20 cellular contexts compared by ENCODE assay signal in the genomic region with DNA sequence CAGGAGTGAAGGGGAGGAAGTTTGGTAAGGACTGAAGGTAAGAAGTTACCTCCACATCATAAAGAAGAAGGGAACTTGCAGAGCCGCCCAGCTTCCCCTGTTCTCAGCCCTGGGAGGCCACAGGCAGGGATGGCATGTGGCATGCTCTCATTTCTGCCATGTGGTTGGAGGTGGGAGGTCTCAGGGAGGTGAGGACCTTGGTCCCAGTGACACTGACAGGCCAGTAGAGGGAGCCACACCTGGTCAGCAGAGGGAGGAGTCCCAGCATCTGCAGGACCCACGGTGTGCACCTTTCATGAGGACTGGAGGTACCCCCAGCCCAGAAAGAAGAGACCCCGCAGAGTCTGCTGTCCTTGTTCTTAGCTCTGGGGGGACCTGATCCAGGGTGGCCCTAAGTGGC. TPM values are rescaled to one million over a fixed set of nuclear protein-coding genes. Genes with fewer than 3 reads are reported as not detected.
DNase-seq lines count a peak whose midpoint lies in the region; ATAC-seq and TF ChIP-seq lines count a peak whose summit lies in the region.
"Not testable (repeated sequence)": the region's sequence is repeated elsewhere in the genome, so short reads cannot be mapped to it uniquely, and the experiment has no call there.
"Had no signal": no experiment of that assay in that cellular context is flagged by ENCODE, and none has a peak within 500 bp of the region (broad histone marks: within the 10 kb centered on the region; RNA-seq: fewer than 3 reads in every experiment).

No MANE protein-coding gene starts in this region.

- H3K27me3 Mint-ChIP-seq in WTC11 (ENCODE audit: low read depth): peaks cover 23% of the 10 kb centered on the region

- H3K4me3 ChIP-seq in upper lobe of right lung: not testable (repeated sequence)

- not testable (repeated sequence) for DNase-seq in WTC11 (ENCODE audit: low spot score); foreskin keratinocyte; upper lobe of right lung

- not testable (repeated sequence) for H3K4me1 Mint-ChIP-seq in WTC11

- H3K9me3 Mint-ChIP-seq in WTC11: not testable (repeated sequence)

- not testable (repeated sequence) for H3K27ac Mint-ChIP-seq in WTC11

- not testable (repeated sequence) for H3K27ac ChIP-seq in foreskin keratinocyte, upper lobe of right lung

- ATAC-seq in GM18520 (IDR thresholded peaks at IDR 0.05; ENCODE audit: unreplicated experiment) (peak; percentile 68), GM19372 (IDR thresholded peaks at IDR 0.05; ENCODE audit: low read depth, unreplicated experiment) (peak; percentile 90), GM21619 (IDR thresholded peaks at IDR 0.05; ENCODE audit: unreplicated experiment) (peak; percentile 51), HG02852 (IDR thresholded peaks at IDR 0.05; ENCODE audit: unreplicated experiment) (peak; percentile 92), HG03280 (IDR thresholded peaks at IDR 0.05; ENCODE audit: unreplicated experiment) (peak; percentile 77), WTC11 (peak; percentile 98), foreskin keratinocyte (peak; percentile 11), upper lobe of right lung (peak; percentile 47)

- H3K4me1 ChIP-seq in foreskin keratinocyte, upper lobe of right lung: not testable (repeated sequence)

- H3K27me3 ChIP-seq in foreskin keratinocyte, upper lobe of right lung: not testable (repeated sequence)

- H3K36me3 ChIP-seq in upper lobe of right lung: not testable (repeated sequence)

- not testable (repeated sequence) for H3K36me3 Mint-ChIP-seq in WTC11

- H3K4me3 Mint-ChIP-seq in WTC11: not testable (repeated sequence)

- intact Hi-C loops in upper lobe of right lung (cut with DNase I): not testable (repeated sequence)

- POLR2A ChIA-PET in WTC11 (lab: Charles Lee): not testable (repeated sequence)

- not testable (repeated sequence) for H3K9me3 ChIP-seq in upper lobe of right lung

- CTCF ChIA-PET in WTC11 (lab: Charles Lee): not testable (repeated sequence)

- TF ChIP-seq CTCF in WTC11 (IDR thresholded peaks at IDR 0.05); foreskin keratinocyte (conservative IDR thresholded peaks at IDR 0.05); upper lobe of right lung (IDR thresholded peaks at IDR 0.05): not testable (repeated sequence)

RNA-seq across cellular contexts. Expression of a gene that starts 17.6 kb away (rescaled TPM):
- total RNA-seq in WTC11 (2021) (0.80 to 1.8 TPM (median 1.1 TPM) in 3 replicates), foreskin keratinocyte (not detected in 2 replicates), upper lobe of right lung (not detected)
- polyA plus RNA-seq in foreskin keratinocyte: not detected in 2 replicates
- total RNA-seq: activated CD4-positive, alpha-beta memory T cell treated with anti-CD3 and anti-CD28 coated beads for 36 hours; CD4-positive, CD25-positive, alpha-beta regulatory T cell; frontal cortex; lower leg skin; spleen; stomach; tibial nerve had no signal
- polyA plus RNA-seq: adipose tissue; CD4-positive, CD25-positive, alpha-beta regulatory T cell; esophagus; ovary; spleen; stomach had no signal

RNA-seq across cellular contexts. Expression of a gene that starts 28.1 kb away (rescaled TPM):
- total RNA-seq in WTC11 (2021) (not detected in 3 replicates), foreskin keratinocyte (not detected in 2 replicates), upper lobe of right lung (not detected)
- polyA plus RNA-seq in foreskin keratinocyte: not detected in 2 replicates
- total RNA-seq: CD4-positive, CD25-positive, alpha-beta regulatory T cell; frontal cortex; HFFc6; HT-29; lower leg skin; ovary; spleen; stomach; tibial nerve had no signal
- polyA plus RNA-seq: adipose tissue; CD4-positive, CD25-positive, alpha-beta regulatory T cell; esophagus; ovary; stomach had no signal

RNA-seq across cellular contexts. Expression of a gene that starts 33.4 kb away (rescaled TPM):
- total RNA-seq in WTC11 (2021) (12.3 to 13.8 TPM (median 13.7 TPM) in 3 replicates), foreskin keratinocyte (not detected in 2 replicates), upper lobe of right lung (not detected)
- polyA plus RNA-seq in foreskin keratinocyte: not detected in 2 replicates
- total RNA-seq: activated CD4-positive, alpha-beta memory T cell treated with anti-CD3 and anti-CD28 coated beads for 36 hours; CD4-positive, CD25-positive, alpha-beta regulatory T cell; frontal cortex; HFFc6; HT-29; lower leg skin; spleen; stomach; tibial nerve had no signal
- polyA plus RNA-seq: adipose tissue; CD4-positive, CD25-positive, alpha-beta regulatory T cell; esophagus; ovary; spleen; stomach had no signal

RNA-seq across cellular contexts. Expression of a gene that starts 43.3 kb away (rescaled TPM):
- total RNA-seq in WTC11 (2021) (8.6 to 9.1 TPM (median 8.8 TPM) in 3 replicates), foreskin keratinocyte (0.03 and 0.04 TPM in 2 replicates), upper lobe of right lung (not detected)
- polyA plus RNA-seq in foreskin keratinocyte: 0.02 TPM in 1 of 2 replicates, not detected in the other
- total RNA-seq: activated CD4-positive, alpha-beta memory T cell treated with anti-CD3 and anti-CD28 coated beads for 36 hours; CD4-positive, CD25-positive, alpha-beta regulatory T cell; HFFc6; HT-29 had no signal
- polyA plus RNA-seq: CD4-positive, CD25-positive, alpha-beta regulatory T cell had no signal

RNA-seq across cellular contexts. Expression of a gene that starts 52.5 kb away (rescaled TPM):
- total RNA-seq in WTC11 (2021): 0.33 to 1.8 TPM (median 1.5 TPM) in 3 replicates
- total RNA-seq in foreskin keratinocyte: not detected in 2 replicates
- not detected in 2 replicates for polyA plus RNA-seq in foreskin keratinocyte
- not detected for total RNA-seq in upper lobe of right lung
- total RNA-seq: activated CD4-positive, alpha-beta memory T cell treated with anti-CD3 and anti-CD28 coated beads for 36 hours; CD4-positive, CD25-positive, alpha-beta regulatory T cell; frontal cortex; lower leg skin; ovary; spleen; stomach; tibial nerve had no signal
- polyA plus RNA-seq: adipose tissue; CD4-positive, CD25-positive, alpha-beta regulatory T cell; esophagus; ovary; stomach had no signal

Comparison
In these comparisons a context has a peak if more than half of its experiments do, and no peak if none do; other contexts are left out.
1. ATAC-seq: peak in every context shown above with its lines; median percentile 98 in WTC11; 92 in HG02852; 90 in GM19372; 77 in HG03280; 68 in GM18520; 51 in GM21619; 47 in upper lobe of right lung; 11 in foreskin keratinocyte.
2. RNA of a gene that starts 33.4 kb away (total RNA-seq): 12.3 to 13.8 TPM in WTC11; not detected in foreskin keratinocyte and not detected in upper lobe of right lung (single experiment); every median in the first group is over 10 times any median in the second.